23 cellular contexts compared by ENCODE assay signal in genomic region chr10:34018129-34018528, GRCh38.
A peak's percentile ranks its signal among the peaks of the same experiment; 100 is the strongest.
DNase-seq lines count a peak whose midpoint lies in the region; ATAC-seq and TF ChIP-seq lines count a peak whose summit lies in the region.
"Had no signal": no experiment of that assay in that cellular context is flagged by ENCODE, and none has a peak within 500 bp of the region (broad histone marks: within the 10 kb centered on the region; RNA-seq: fewer than 3 reads in every experiment).

No MANE protein-coding gene starts in this region.

- POLR2A ChIA-PET in MCF 10A (lab: Yijun Ruan, JAX), result interaction anchor here (0.7 kb wide), 1 partner anchor 15 kb away, joined by 3 read pairs; no protein-coding TSS in a partner anchor

- H2AFZ ChIP-seq in mammary epithelial cell (ENCODE audit: low read depth, low read length) (peak overlapping the region; percentile 38), neural progenitor cell (replicated peaks) (no peak overlapping the region)

- H3K27me3 ChIP-seq in mammary epithelial cell (ENCODE audit: insufficient read depth, low read length) (no peaks in the 10 kb centered on the region), neural progenitor cell (no peaks in the 10 kb centered on the region)
- H3K27me3 ChIP-seq: esophagus squamous epithelium, heart left ventricle, spleen had no signal

- H4K20me1 ChIP-seq in mammary epithelial cell (ENCODE audit: insufficient read depth, low read length) (no peaks in the 10 kb centered on the region), neural progenitor cell (ENCODE audit: low read depth) (no peaks in the 10 kb centered on the region)

- WGBS in mammary epithelial cell (ENCODE audit: low coverage, missing lambda C conversion rate), result 98% methylated on average over 5 of the region's 5 CpGs

- DNase-seq in mammary epithelial cell, result no peak
- DNase-seq in MCF 10A (ENCODE audit: unreplicated experiment), result no peak
- peak; percentile 46 for DNase-seq in NCI-H226
- peak; percentile 13 for DNase-seq in dermis blood vessel endothelial cell
- DNase-seq in T-helper 9 cell, result no peak
- no peak for DNase-seq in neural progenitor cell (ENCODE audit: low spot score)
- DNase-seq in NCI-H510A treated with DMSO at 0.1 percent for 48 hours (lab: John Stamatoyannopoulos, UW), result no peak
- DNase-seq: activated CD8-positive, alpha-beta T cell treated with anti-CD3 and anti-CD28 coated beads for 36 hours; activated T-cell treated with anti-CD3 and anti-CD28 coated beads, Interleukin-2, amount 50 U/mL, for 4 hours; DMS79; dorsolateral prefrontal cortex; esophagus squamous epithelium; heart left ventricle; natural killer cell; NCI-H82; spleen; WERI-Rb-1 had no signal

- no TSS peak for BruUV-seq in mammary epithelial cell (replicated peaks; lab: Mats Ljungman, UMichigan)
- no TSS peak for BruUV-seq in MCF 10A (replicated peaks; lab: Mats Ljungman, UMichigan)

- no peak overlapping the region for H3K27ac ChIP-seq in mammary epithelial cell (ENCODE audit: insufficient read depth, low read depth, low read length)
- no peak overlapping the region for H3K27ac ChIP-seq in neural progenitor cell
- H3K27ac ChIP-seq: C4-2B, dorsolateral prefrontal cortex, esophagus squamous epithelium, heart left ventricle, spleen, WERI-Rb-1 had no signal

- H3K36me3 Mint-ChIP-seq in MCF 10A (ENCODE audit: insufficient read depth, unreplicated experiment), result no peaks in the 10 kb centered on the region
- no peaks in the 10 kb centered on the region for H3K36me3 Mint-ChIP-seq in neural progenitor cell
- H3K36me3 Mint-ChIP-seq: activated naive CD8-positive, alpha-beta T cell; brain; natural killer cell had no signal

- no peaks in the 10 kb centered on the region for H3F3A ChIP-seq in neural progenitor cell (ENCODE audit: low read depth)

- H3K27ac Mint-ChIP-seq in MCF 10A (ENCODE audit: low read depth, unreplicated experiment) (no peak overlapping the region), neural progenitor cell (no peak overlapping the region)
- H3K27ac Mint-ChIP-seq: activated CD8-positive, alpha-beta T cell treated with anti-CD3 and anti-CD28 coated beads for 36 hours; activated naive CD8-positive, alpha-beta T cell; brain; natural killer cell had no signal

- H3K27me3 Mint-ChIP-seq in MCF 10A (ENCODE audit: insufficient read depth, unreplicated experiment) (no peaks in the 10 kb centered on the region), neural progenitor cell (ENCODE audit: insufficient read depth, low read depth) (peaks cover 7% of the 10 kb centered on the region)
- H3K27me3 Mint-ChIP-seq: activated CD8-positive, alpha-beta T cell treated with anti-CD3 and anti-CD28 coated beads for 36 hours; activated naive CD8-positive, alpha-beta T cell had no signal

- H3K4me3 ChIP-seq in mammary epithelial cell (replicated peaks in 1 of 3; ENCODE audit: insufficient read depth in 1 of 3, low read depth in 2 of 3, low read length in 3 of 3) (no peak overlapping the region), neural progenitor cell (no peak overlapping the region)
- H3K4me3 ChIP-seq: dorsolateral prefrontal cortex, esophagus squamous epithelium, heart left ventricle, spleen had no signal

- intact Hi-C loops in mammary epithelial cell (cut with micrococcal nuclease) (no loop called here), MCF 10A (cut with micrococcal nuclease) (no loop called here)

- H3K9me3 Mint-ChIP-seq in MCF 10A (ENCODE audit: unreplicated experiment) (peaks cover 4% of the 10 kb centered on the region), neural progenitor cell (peaks cover 3% of the 10 kb centered on the region)
- H3K9me3 Mint-ChIP-seq: activated CD8-positive, alpha-beta T cell treated with anti-CD3 and anti-CD28 coated beads for 36 hours; activated T-cell treated with anti-CD3 and anti-CD28 coated beads, Interleukin-2, amount 50 U/mL, for 4 hours; natural killer cell had no signal

- no peaks in the 10 kb centered on the region for H3K4me1 ChIP-seq in mammary epithelial cell (ENCODE audit: insufficient read depth, low read length)
- H3K4me1 ChIP-seq in neural progenitor cell, result no peaks in the 10 kb centered on the region
- H3K4me1 ChIP-seq: esophagus squamous epithelium, heart left ventricle, spleen had no signal

- no peak for ATAC-seq in GM18909 (IDR thresholded peaks at IDR 0.05; ENCODE audit: poor library complexity, unreplicated experiment)
- ATAC-seq: activated CD8-positive, alpha-beta T cell treated with anti-CD3 and anti-CD28 coated beads for 36 hours; activated T-cell treated with anti-CD3 and anti-CD28 coated beads, Interleukin-2, amount 50 U/mL, for 4 hours; heart left ventricle; natural killer cell; Panc1; SK-N-SH treated with all-trans-retinoic acid at 6 μM for 48 hours had no signal

- H3K9me3 ChIP-seq in mammary epithelial cell (replicated peaks; ENCODE audit: insufficient read depth, low read length) (no peaks in the 10 kb centered on the region), neural progenitor cell (ENCODE audit: low read depth) (no peaks in the 10 kb centered on the region)
- H3K9me3 ChIP-seq: esophagus squamous epithelium, heart left ventricle, spleen had no signal

- no peak overlapping the region for H3K4me3 Mint-ChIP-seq in MCF 10A (ENCODE audit: unreplicated experiment)
- H3K4me3 Mint-ChIP-seq in neural progenitor cell, result no peak overlapping the region
- H3K4me3 Mint-ChIP-seq: activated CD8-positive, alpha-beta T cell treated with anti-CD3 and anti-CD28 coated beads for 36 hours; activated naive CD8-positive, alpha-beta T cell; activated T-cell treated with anti-CD3 and anti-CD28 coated beads, Interleukin-2, amount 50 U/mL, for 4 hours; brain; natural killer cell had no signal

- TF ChIP-seq CTCF in mammary epithelial cell (conservative IDR thresholded peaks at IDR 0.05 in 1 of 2, IDR thresholded peaks at IDR 0.05 in 1 of 2; ENCODE audit: extremely low read depth in 1 of 2, insufficient read depth in 1 of 2, low read depth in 1 of 2, low read length in 2 of 2), result no peak
- TF ChIP-seq CTCF in MCF 10A (IDR thresholded peaks at IDR 0.05; ENCODE audit: unreplicated experiment), result no peak
- no peak for TF ChIP-seq CTCF in neural progenitor cell (IDR thresholded peaks at IDR 0.05)

- no peaks in the 10 kb centered on the region for H3K36me3 ChIP-seq in mammary epithelial cell (ENCODE audit: insufficient read depth, low read length)
- H3K36me3 ChIP-seq in neural progenitor cell, result no peaks in the 10 kb centered on the region
- H3K36me3 ChIP-seq: esophagus squamous epithelium, heart left ventricle, spleen, WERI-Rb-1 had no signal

- dilution Hi-C loops in mammary epithelial cell (cut with HindIII; ENCODE audit: low sequenced_read_pairs), result no loop called here

- H3K4me1 Mint-ChIP-seq in MCF 10A (ENCODE audit: insufficient read depth, unreplicated experiment), result peaks cover 6% of the 10 kb centered on the region
- H3K4me1 Mint-ChIP-seq in neural progenitor cell, result peaks cover 5% of the 10 kb centered on the region
- H3K4me1 Mint-ChIP-seq: natural killer cell had no signal

- no peak overlapping the region for H3K9ac ChIP-seq in mammary epithelial cell (ENCODE audit: insufficient read depth, low read length)
- H3K9ac ChIP-seq in neural progenitor cell, result no peak overlapping the region

- in situ Hi-C loops in mammary epithelial cell (cut with MboI; ENCODE audit: low sequenced_read_pairs in 2 of 2), result no loop called here

- CTCF ChIA-PET in mammary epithelial cell (lab: Charles Lee; ENCODE audit: low non-redundant PET) (no interaction called here), MCF 10A (lab: Yijun Ruan, JAX) (no interaction called here)

- no peak overlapping the region for H3K4me2 ChIP-seq in mammary epithelial cell (ENCODE audit: insufficient read depth, low read depth, low read length)
- no peak overlapping the region for H3K4me2 ChIP-seq in neural progenitor cell

- H3K79me2 ChIP-seq in mammary epithelial cell (ENCODE audit: insufficient read depth, low read length) (no peaks in the 10 kb centered on the region), neural progenitor cell (ENCODE audit: low read depth) (no peaks in the 10 kb centered on the region)

Comparison
In these comparisons a context has a peak if more than half of its experiments do, and no peak if none do; other contexts are left out.
1. DNase-seq: peak in NCI-H226 (single experiment) and dermis blood vessel endothelial cell (single experiment); none in mammary epithelial cell (single experiment), MCF 10A (single experiment), T-helper 9 cell (single experiment), neural progenitor cell (single experiment) and NCI-H510A treated with DMSO at 0.1 percent for 48 hours (single experiment).